8 cellular contexts compared by ENCODE assay signal in the genomic region with DNA sequence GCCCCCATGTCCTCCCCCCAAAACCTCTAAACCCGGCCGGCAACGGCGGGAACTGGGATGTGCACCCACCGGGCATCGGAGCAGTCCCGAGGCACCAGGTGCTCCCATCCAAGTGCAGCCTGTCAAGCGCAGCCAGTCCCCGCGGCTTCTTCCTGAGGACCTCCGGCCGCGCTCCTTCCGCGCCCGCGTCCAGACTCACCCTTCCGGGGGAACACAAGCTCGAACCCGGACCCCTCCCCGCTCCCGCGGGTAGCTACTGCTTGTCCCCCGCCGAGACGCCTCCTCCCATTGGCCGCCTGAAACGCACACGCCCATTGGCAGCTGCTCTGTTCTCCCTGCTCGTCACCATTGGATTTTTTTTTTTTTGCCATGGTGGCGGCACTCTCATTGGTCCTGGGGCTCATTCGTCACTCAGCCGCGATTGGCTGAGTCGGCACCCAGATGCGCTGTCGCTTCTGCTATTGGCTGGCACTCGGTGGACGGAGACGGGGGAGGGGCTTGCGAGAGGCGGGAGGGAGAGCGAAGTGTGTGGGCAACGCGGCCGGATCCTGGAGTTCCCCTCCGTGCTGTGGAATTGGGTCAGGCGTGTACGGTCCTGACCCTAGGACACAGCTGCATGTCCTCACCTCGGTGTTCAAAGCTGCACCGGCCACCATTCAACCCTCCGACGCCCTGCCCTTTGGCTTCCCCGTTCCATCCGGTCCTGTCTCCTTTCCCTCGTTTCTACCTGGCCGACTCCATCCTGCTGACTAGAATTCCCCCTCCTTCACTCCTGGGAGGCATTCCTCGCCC. TPM values are rescaled to one million over a fixed set of nuclear protein-coding genes. Genes with fewer than 3 reads are reported as not detected.
A peak's percentile ranks its signal among the peaks of the same experiment; 100 is the strongest.
DNase-seq lines count a peak whose midpoint lies in the region; TF ChIP-seq lines count a peak whose summit lies in the region.

Gene TYK2, minus strand, starts transcription at position 262 of the 792 bp plus-strand sequence. CDS start 2,166 bp downstream, outside the sequence.

- H2BK120ac ChIP-seq in neuronal stem cell (ENCODE audit: low read depth, low read length), result no peak within 1 kb of the TSS

- H3K4me3 Mint-ChIP-seq in activated naive CD4-positive, alpha-beta T cell treated with anti-CD3 and anti-CD28 coated beads for 36 hours, result peak within 1 kb of the TSS; percentile 87

- peaks cover 19% of the 10 kb centered on the region for H3K4me1 Mint-ChIP-seq in activated naive CD4-positive, alpha-beta T cell treated with anti-CD3 and anti-CD28 coated beads for 36 hours (ENCODE audit: low read depth)

- no peaks in the 10 kb centered on the region for H3K9me3 Mint-ChIP-seq in activated naive CD4-positive, alpha-beta T cell treated with anti-CD3 and anti-CD28 coated beads for 36 hours

- H3K9ac ChIP-seq in neuronal stem cell (ENCODE audit: low read depth, low read length, poor library complexity), result peak within 1 kb of the TSS; percentile 87

- H2AK5ac ChIP-seq in neuronal stem cell (ENCODE audit: low read depth, low read length), result no peak within 1 kb of the TSS

- no peaks in the 10 kb centered on the region for H3K9me3 ChIP-seq in neuronal stem cell (replicated peaks in 1 of 2; ENCODE audit: control insufficient read depth in 2 of 2, insufficient read depth in 1 of 2, low read depth in 1 of 2, low read length in 2 of 2)

- TF ChIP-seq CTCF in HFF-Myc (IDR thresholded peaks at IDR 0.05; ENCODE audit: low read depth, low read length, missing control alignments) (no peak), subcutaneous adipose tissue (IDR thresholded peaks at IDR 0.05; ENCODE audit: low read depth) (no peak)

- H3K4me2 ChIP-seq in neuronal stem cell (ENCODE audit: insufficient read depth, low read length, poor library complexity, severe bottlenecking), result peak within 1 kb of the TSS; percentile 90

- peak within 1 kb of the TSS; percentile 88 for H3K18ac ChIP-seq in neuronal stem cell (ENCODE audit: low read length)

- CTCF ChIA-PET in activated naive CD4-positive, alpha-beta T cell treated with anti-CD3 and anti-CD28 coated beads for 36 hours (lab: Charles Lee), result interaction anchor here (0.6 to 4.4 kb wide), 9 partner anchors 9 to 122 kb away, joined by 3 to 18 read pairs (median 3); partner anchors contain the start of gene ICAM1

- H3K14ac ChIP-seq in neuronal stem cell (ENCODE audit: low read length), result peak within 1 kb of the TSS; percentile 11

- peaks cover 0 to 4% of the 10 kb centered on the region in 2 donors for H3K4me1 ChIP-seq in neuronal stem cell (ENCODE audit: control insufficient read depth in 2 of 2, insufficient read depth in 1 of 2, low read depth in 1 of 2, low read length in 2 of 2)

- peak within 1 kb of the TSS; percentile 60 for H3K27ac ChIP-seq in neuronal stem cell (replicated peaks; ENCODE audit: low read length)

- peak within 1 kb of the TSS; percentile 7 for H2BK5ac ChIP-seq in neuronal stem cell (ENCODE audit: low read length)

- peak within 1 kb of the TSS; percentile 91 for H3K27ac Mint-ChIP-seq in activated naive CD4-positive, alpha-beta T cell treated with anti-CD3 and anti-CD28 coated beads for 36 hours

- intact Hi-C loops in activated naive CD4-positive, alpha-beta T cell treated with anti-CD3 and anti-CD28 coated beads for 36 hours (cut with micrococcal nuclease), result loop anchor here (1.0 to 10.0 kb wide), 5 partner anchors 47 to 186 kb away; partner anchors contain the start of genes DNMT1, ICAM1 and RAVER1

- H3K23ac ChIP-seq in neuronal stem cell (ENCODE audit: low read depth, low read length, poor library complexity), result peak within 1 kb of the TSS; percentile 94

- WGBS in neuronal stem cell (ENCODE audit: extremely low coverage in 2 of 2, insufficient read length in 2 of 2, insufficient replicate concordance in 1 of 2), 2 donors, result no CpG with 5 or more reads among the region's 58 CpGs

- peak within 1 kb of the TSS; percentile 7 for H2BK15ac ChIP-seq in neuronal stem cell (ENCODE audit: low read length)

- peak within 1 kb of the TSS; percentile 84 for H3K4me3 ChIP-seq in HFF-Myc (replicated peaks; ENCODE audit: low read depth, low read length)
- H3K4me3 ChIP-seq in neuronal stem cell (ENCODE audit: low read length in 2 of 2), result peak within 1 kb of the TSS; percentile 78 to 89

- peak within 1 kb of the TSS; percentile 95 for H4K8ac ChIP-seq in neuronal stem cell (ENCODE audit: low read depth, low read length)

- peaks cover 4 to 15% of the 10 kb centered on the region in 2 donors for H3K36me3 ChIP-seq in neuronal stem cell (replicated peaks in 1 of 2; ENCODE audit: control insufficient read depth in 2 of 2, insufficient read depth in 2 of 2, low read length in 2 of 2)

- no peak within 1 kb of the TSS for H4K91ac ChIP-seq in neuronal stem cell (ENCODE audit: low read depth, low read length, poor library complexity)

- no peak within 1 kb of the TSS for H3K4ac ChIP-seq in neuronal stem cell (ENCODE audit: low read length)

- no peaks in the 10 kb centered on the region for H3K27me3 ChIP-seq in neuronal stem cell (ENCODE audit: control insufficient read depth in 3 of 3, insufficient read depth in 3 of 3, low read depth in 1 of 3, low read length in 3 of 3)

- H3K36me3 Mint-ChIP-seq in activated naive CD4-positive, alpha-beta T cell treated with anti-CD3 and anti-CD28 coated beads for 36 hours (ENCODE audit: low read depth), result peaks cover 18% of the 10 kb centered on the region

- peaks cover 2% of the 10 kb centered on the region for H3K79me1 ChIP-seq in neuronal stem cell (ENCODE audit: low read depth, low read length)

- peak; percentile 100 for DNase-seq in GM03348 (ENCODE audit: low spot score)
- DNase-seq in HFF-Myc (ENCODE audit: extremely low read depth, low read depth), result peak; percentile 98
- peak; percentile 99 for DNase-seq in NAMALWA (ENCODE audit: low spot score)
- peak; percentile 99 for DNase-seq in SK-N-DZ (ENCODE audit: low spot score)
- peak; percentile 97 for DNase-seq in activated naive CD4-positive, alpha-beta T cell treated with anti-CD3 and anti-CD28 coated beads for 36 hours
- peak; percentile 99 for DNase-seq in foreskin melanocyte
- DNase-seq in neuronal stem cell (ENCODE audit: low spot score), result peak; percentile 98

- H2BK12ac ChIP-seq in neuronal stem cell (ENCODE audit: low read length), result no peak within 1 kb of the TSS

- H2AFZ ChIP-seq in neuronal stem cell (ENCODE audit: low read length), result peak within 1 kb of the TSS; percentile 93

- no peaks in the 10 kb centered on the region for H3K27me3 Mint-ChIP-seq in activated naive CD4-positive, alpha-beta T cell treated with anti-CD3 and anti-CD28 coated beads for 36 hours (ENCODE audit: low read depth)

RNA-seq across cellular contexts. Expression of gene TYK2, which starts in this region (rescaled TPM):
- 22.0 and 26.4 TPM in 2 replicates for polyA plus RNA-seq in SK-N-DZ (2014; cell fraction: cytosol; rRNA removed)
- 212 and 214 TPM in 2 replicates for polyA plus RNA-seq in SK-N-DZ (2014; cell fraction: nucleus; rRNA removed)
- total RNA-seq in activated naive CD4-positive, alpha-beta T cell treated with anti-CD3 and anti-CD28 coated beads for 36 hours, result 100 to 1,000 TPM; 175 to 190 TPM
- 31.5 TPM for polyA plus RNA-seq in neuronal stem cell (2013, experiment 1 of 2)
- polyA plus RNA-seq in neuronal stem cell (2013, experiment 2 of 2), result 29.4 TPM
- total RNA-seq in subcutaneous adipose tissue, result 10 to 100 TPM; 59.2 to 94.4 (median 75.9) TPM

Comparison
In these comparisons a context has a peak if more than half of its experiments do, and no peak if none do; other contexts are left out.
1. Peak in every context shown above with its lines: DNase-seq, H3K4me3 ChIP-seq and H3K27ac ChIP-seq.